ENCODE assay signal across 27 cellular contexts in genomic region chr12:41234672-41235071, GRCh38. TPM values are rescaled to one million over a fixed set of nuclear protein-coding genes. Genes with fewer than 3 reads are reported as not detected.
A peak's percentile ranks its signal among the peaks of the same experiment; 100 is the strongest.
DNase-seq lines count a peak whose midpoint lies in the region; ATAC-seq and TF ChIP-seq lines count a peak whose summit lies in the region.
"Had no signal": no experiment of that assay in that cellular context is flagged by ENCODE, and none has a peak within 500 bp of the region (broad histone marks: within the 10 kb centered on the region; RNA-seq: fewer than 3 reads in every experiment).

No MANE protein-coding gene starts in this region.

- peak; percentile 10 for DNase-seq in NCI-H2029 (lab: John Stamatoyannopoulos, UW)
- no peak for DNase-seq in NCI-H2029 treated with DMSO at 0.1 percent for 48 hours (lab: John Stamatoyannopoulos, UW)
- DNase-seq in NCI-H187 treated with DMSO at 0.1 percent for 48 hours (lab: John Stamatoyannopoulos, UW) = peak; percentile 78
- DNase-seq in NCI-H524 (lab: John Stamatoyannopoulos, UW) = peak; percentile 77 to 90
- DNase-seq in retina = peak; percentile 23
- no peak for DNase-seq in activated effector memory CD4-positive, alpha-beta T cell treated with anti-CD3 and anti-CD28 coated beads, Interleukin-2, amount 50 U/mL, for 16 hours
- DNase-seq in gastrocnemius medialis = no peak
- no peak for DNase-seq in NCI-H1436 (lab: John Stamatoyannopoulos, UW)
- DNase-seq: 8988T; Caco-2; CD4-positive, alpha-beta memory T cell; DMS153; GDM1; GOT3; KBM-7; MV-4-11; NCI-H1105 treated with DMSO at 0.1 percent for 48 hours; NCI-H1930; NCI-H2227 treated with DMSO at 0.1 percent for 48 hours; NCI-H526; NK-92 treated with Interleukin-12 subunit alpha and Interleukin-12 subunit beta, amount 100 ng/mL, for 24 hours; SJCRH30; T-helper 1 cell had no signal

- no peak for TF ChIP-seq POLR2A in gastrocnemius medialis (IDR thresholded peaks at IDR 0.05)

- TF ChIP-seq CTCF in gastrocnemius medialis (IDR thresholded peaks at IDR 0.05 in 4 of 5, conservative IDR thresholded peaks at IDR 0.05 in 1 of 5) = no peak

- no peak for ATAC-seq in gastrocnemius medialis
- ATAC-seq: HCT116, Panc1 had no signal

- no peak overlapping the region for H3K27ac ChIP-seq in gastrocnemius medialis
- H3K27ac ChIP-seq: BLaER1 treated with 17β-estradiol and CSF1 and Interleukin-3, amounts not matched to agents 10 nM and 100 nM; SJCRH30 had no signal

- no peaks in the 10 kb centered on the region for H3K27me3 ChIP-seq in gastrocnemius medialis
- H3K27me3 ChIP-seq: BLaER1 treated with 17β-estradiol and CSF1 and Interleukin-3, amounts not matched to agents 10 nM and 100 nM; SJCRH30 had no signal

- intact Hi-C loops in gastrocnemius medialis (cut with DNase I; ENCODE audit: low total_unique reads) = no loop called here

- no peaks in the 10 kb centered on the region for H3K4me1 ChIP-seq in gastrocnemius medialis
- H3K4me1 ChIP-seq: Caco-2, SJCRH30 had no signal

- no peaks in the 10 kb centered on the region for H3K9me3 ChIP-seq in gastrocnemius medialis
- H3K9me3 ChIP-seq: Caco-2, SJCRH30 had no signal

- no peaks in the 10 kb centered on the region for H3K36me3 ChIP-seq in gastrocnemius medialis
- H3K36me3 ChIP-seq: BLaER1 treated with 17β-estradiol and CSF1 and Interleukin-3, amounts not matched to agents 10 nM and 100 nM; SJCRH30 had no signal

- H3K4me3 ChIP-seq in gastrocnemius medialis = no peak overlapping the region
- H3K4me3 ChIP-seq: BLaER1 treated with 17β-estradiol and CSF1 and Interleukin-3, amounts not matched to agents 10 nM and 100 nM; SJCRH30 had no signal

- in situ Hi-C loops in gastrocnemius medialis (cut with MboI; ENCODE audit: low sequenced_read_pairs in 4 of 4) = no loop called here

RNA-seq across cellular contexts. Expression of gene PDZRN4, which starts 46.6 kb away (rescaled TPM):
- total RNA-seq in gastrocnemius medialis = 1 to 10 TPM in 1 of 4 donors, under 1 TPM in 3; 0.17 to 1.7 (median 0.64) TPM
- total RNA-seq: Caco-2; CD4-positive, alpha-beta memory T cell; HT1080; SJCRH30 had no signal

Comparison
In these comparisons a context has a peak if more than half of its experiments do, and no peak if none do; other contexts are left out.
1. DNase-seq: peak in NCI-H2029 (single experiment), NCI-H187 treated with DMSO at 0.1 percent for 48 hours (single experiment), NCI-H524 (2 of 2) and retina (single experiment); none in NCI-H2029 treated with DMSO at 0.1 percent for 48 hours (single experiment), activated effector memory CD4-positive, alpha-beta T cell treated with anti-CD3 and anti-CD28 coated beads, Interleukin-2, amount 50 U/mL, for 16 hours (single experiment), gastrocnemius medialis (0 of 2) and NCI-H1436 (single experiment).